13 cellular contexts compared by ENCODE assay signal in the genomic region with DNA sequence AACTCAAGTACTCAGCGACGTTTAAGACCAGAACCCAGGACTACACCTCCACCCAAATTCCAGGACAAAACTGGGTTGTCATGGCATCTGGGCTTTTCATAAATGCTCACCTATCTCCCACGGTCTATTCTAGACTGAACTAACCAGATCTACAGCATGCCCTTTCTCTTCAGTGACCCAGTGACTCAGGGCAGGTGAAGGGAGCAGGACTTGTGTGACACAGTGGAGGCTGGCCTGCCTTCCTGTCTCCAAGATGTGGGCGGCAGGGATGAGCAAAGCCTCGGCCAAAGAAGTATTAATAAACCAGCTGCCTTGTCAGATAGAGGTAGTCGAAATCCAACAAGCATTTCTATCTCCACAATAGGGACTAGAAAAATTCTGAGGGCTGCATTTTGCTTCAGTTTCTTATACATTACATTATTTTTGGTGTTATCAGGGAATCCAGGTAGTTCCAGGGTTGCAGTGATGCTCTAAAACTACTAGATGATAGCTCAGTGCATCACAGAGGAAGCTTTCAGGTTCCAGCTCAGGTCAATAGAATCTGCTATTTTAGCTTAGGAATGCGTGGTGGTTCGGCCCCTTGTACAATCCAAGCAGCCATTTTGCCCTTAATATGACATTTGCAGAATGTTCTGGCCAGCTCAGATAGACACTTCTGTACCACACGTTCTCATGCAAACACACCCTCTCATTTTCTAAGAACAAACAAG. TPM values are rescaled to one million over a fixed set of nuclear protein-coding genes. Genes with fewer than 3 reads are reported as not detected.
DNase-seq lines count a peak whose midpoint lies in the region; ATAC-seq, FAIRE-seq and TF ChIP-seq lines count a peak whose summit lies in the region.
"Had no signal": no experiment of that assay in that cellular context is flagged by ENCODE, and none has a peak within 500 bp of the region (broad histone marks: within the 10 kb centered on the region; RNA-seq: fewer than 3 reads in every experiment).

No MANE protein-coding gene starts in this region.

- RAD21 ChIA-PET in GM12878 (lab: Charles Lee; ENCODE audit: unreplicated experiment), result interaction anchor here (1.1 to 9.8 kb wide), 5 partner anchors 12 to 383 kb away, joined by 3 to 171 read pairs (median 4); no protein-coding TSS in a partner anchor

- H3K27ac Mint-ChIP-seq in CD4-positive, CD25-positive, alpha-beta regulatory T cell, result peak overlapping the region; percentile 28 to 78 (median 62)
- H3K27ac Mint-ChIP-seq in mesothelial cell of epicardium, result peak overlapping the region; percentile 84

- FAIRE-seq in GM12878 (lab: Jason Lieb, UNC), result no peak
- FAIRE-seq in pancreas (lab: Jason Lieb, UNC), result no peak
- FAIRE-seq in GM19239 (lab: Jason Lieb, UNC), result no peak

- H3K4me2 ChIP-seq in IMR-90 (ENCODE audit: low read depth, low read length) (peak overlapping the region; percentile 30), GM12878 (ENCODE audit: control insufficient read depth, insufficient read depth) (peak overlapping the region; percentile 93)

- peak overlapping the region; percentile 76 for H3K14ac ChIP-seq in IMR-90 (replicated peaks; ENCODE audit: low read depth, low read length)

- intact Hi-C loops in IMR-90 (cut with micrococcal nuclease), result loop anchor here (1.0 to 10.0 kb wide), 5 partner anchors 88 to 928 kb away; no protein-coding TSS in a partner anchor
- intact Hi-C loops in GM12878 (cut with micrococcal nuclease; ENCODE audit: unreplicated experiment), result loop anchor here (5.0 to 10.0 kb wide), 2 partner anchors 33 to 376 kb away; a partner anchor contains a TSS
- intact Hi-C loops in pancreas (cut with DNase I), result no loop called here
- intact Hi-C loops in aorta (cut with DNase I), result loop anchor here in 1 of 2 donors (10.0 kb wide), 3 partner anchors 216 to 1186 kb away; a partner anchor contains a TSS

- peak overlapping the region; percentile 45; the same call in 1 of the 2 replicates for H3K56ac ChIP-seq in IMR-90 (ENCODE audit: extremely low read depth, insufficient read depth, low read length)

- peak overlapping the region; percentile 93 for H3K4ac ChIP-seq in IMR-90 (ENCODE audit: low read depth, low read length)

- TF ChIP-seq CTCF in IMR-90 (conservative IDR thresholded peaks at IDR 0.05; ENCODE audit: low read depth, low read length), result no peak
- TF ChIP-seq CTCF in GM12878 (IDR thresholded peaks at IDR 0.05 in 2 of 3, conservative IDR thresholded peaks at IDR 0.05 in 1 of 3; ENCODE audit: control insufficient read depth in 2 of 3, extremely low read depth in 1 of 3, insufficient read depth in 1 of 3, low read depth in 3 of 3, low read length in 3 of 3), result no peak
- TF ChIP-seq CTCF in mesothelial cell of epicardium (IDR thresholded peaks at IDR 0.05; ENCODE audit: unreplicated experiment), result no peak
- TF ChIP-seq CTCF in pancreas (IDR thresholded peaks at IDR 0.05), result no peak

- H3K9ac ChIP-seq in IMR-90 (ENCODE audit: low read depth, low read length), result peak overlapping the region; percentile 37; the same call in 1 of the 2 replicates
- H3K9ac ChIP-seq in GM12878 (ENCODE audit: control insufficient read depth, insufficient read depth, low read length), result no peak overlapping the region

- peak overlapping the region; percentile 2 for H2AK9ac ChIP-seq in IMR-90 (replicated peaks; ENCODE audit: low read depth, low read length, poor library complexity)

- H2BK15ac ChIP-seq in IMR-90 (ENCODE audit: low read depth, low read length), result peak overlapping the region; percentile 92; the same call in 2 of the 3 replicates

- H3K4me1 ChIP-seq in CD4-positive, CD25-positive, alpha-beta regulatory T cell (ENCODE audit: control insufficient read depth, insufficient read depth, low read length, poor library complexity, severe bottlenecking), result peaks cover 51% of the 10 kb centered on the region
- H3K4me1 ChIP-seq in IMR-90 (ENCODE audit: control insufficient read depth, insufficient read depth, low read length) (peaks cover 21% of the 10 kb centered on the region), GM12878 (ENCODE audit: control insufficient read depth, insufficient read depth, low read length) (no peaks in the 10 kb centered on the region), pancreas (peaks cover 0 to 24% (median 23%) of the 10 kb centered on the region in 3 donors), aorta (ENCODE audit: control insufficient read depth in 1 of 2, insufficient read depth in 2 of 2, low read length in 2 of 2) (peaks cover 0 to 13% of the 10 kb centered on the region in 2 donors)

- TF ChIP-seq EP300 in GM12878 (IDR thresholded peaks at IDR 0.05; ENCODE audit: borderline replicate concordance in 1 of 2, control insufficient read depth in 1 of 2, low read depth in 2 of 2, low read length in 2 of 2), result no peak

- H2BK5ac ChIP-seq in IMR-90 (ENCODE audit: low read depth, low read length, poor library complexity, severe bottlenecking), result peak overlapping the region; percentile 86

- peaks cover 3% of the 10 kb centered on the region for H3K36me3 Mint-ChIP-seq in CD4-positive, CD25-positive, alpha-beta regulatory T cell
- peaks cover 4% of the 10 kb centered on the region for H3K36me3 Mint-ChIP-seq in mesothelial cell of epicardium

- SMC1A ChIA-PET in GM12878 (lab: Charles Lee; ENCODE audit: uncharacterized antibody, unreplicated experiment), result interaction anchor here (0.8 to 3.5 kb wide), 13 partner anchors 11 to 103 kb away, joined by 3 to 19 read pairs (median 4); no protein-coding TSS in a partner anchor

- in situ Hi-C loops in IMR-90 (cut with MboI; ENCODE audit: low sequenced_read_pairs), result loop anchor here (25.0 kb wide), 1 partner anchor 732 kb away; a partner anchor contains a TSS
- in situ Hi-C loops in GM12878 (cut with MboI), result loop anchor here (5.0 kb wide), 1 partner anchor 88 kb away; no protein-coding TSS in a partner anchor

- H3K9me3 ChIP-seq in CD4-positive, CD25-positive, alpha-beta regulatory T cell (ENCODE audit: control insufficient read depth in 2 of 2, low read length in 2 of 2), result no peaks in the 10 kb centered on the region
- H3K9me3 ChIP-seq in IMR-90 (ENCODE audit: control insufficient read depth, insufficient read depth, low read length) (no peaks in the 10 kb centered on the region), GM12878 (replicated peaks; ENCODE audit: control insufficient read depth, insufficient read depth, low read length) (no peaks in the 10 kb centered on the region), pancreas (no peaks in the 10 kb centered on the region), aorta (ENCODE audit: control insufficient read depth, low read length) (no peaks in the 10 kb centered on the region)

- BruUV-seq in IMR-90 (replicated peaks; lab: Mats Ljungman, UMichigan) (no TSS peak), GM12878 (replicated peaks; lab: Mats Ljungman, UMichigan) (no TSS peak)

- H3K9me1 ChIP-seq in IMR-90 (ENCODE audit: insufficient read depth, low read length), result peaks cover 17% of the 10 kb centered on the region

- H3K36me3 ChIP-seq in CD4-positive, CD25-positive, alpha-beta regulatory T cell (ENCODE audit: control insufficient read depth, insufficient read depth, low read length), result peaks cover 2% of the 10 kb centered on the region
- H3K36me3 ChIP-seq in IMR-90 (ENCODE audit: control insufficient read depth, insufficient read depth, low read length) (no peaks in the 10 kb centered on the region), GM12878 (ENCODE audit: control insufficient read depth in 2 of 2, insufficient read depth in 2 of 2, low read length in 1 of 2) (no peaks in the 10 kb centered on the region; a peak in 1 of 4 replicates), pancreas (no peaks in the 10 kb centered on the region), aorta (ENCODE audit: control insufficient read depth in 1 of 2, insufficient read depth in 2 of 2, low read length in 1 of 2) (no peaks in the 10 kb centered on the region)

- POLR2A ChIA-PET in IMR-90 (lab: Charles Lee; ENCODE audit: unreplicated experiment), result interaction anchor here (1.3 kb wide), 1 partner anchor 8 kb away, joined by 3 read pairs; no protein-coding TSS in a partner anchor
- POLR2A ChIA-PET in GM12878 (lab: Charles Lee), result interaction anchor here (1.1 to 1.3 kb wide), 2 partner anchors 14 to 88 kb away, joined by 3 to 7 read pairs; a partner anchor contains a TSS

- TF ChIP-seq RAD21 in IMR-90 (IDR thresholded peaks at IDR 0.05; ENCODE audit: low read length) (no peak), GM12878 (IDR thresholded peaks at IDR 0.05; ENCODE audit: insufficient read depth, low read depth, low read length) (no peak)

- H3K79me1 ChIP-seq in IMR-90 (ENCODE audit: low read depth in 1 of 2, low read length in 2 of 2), result peaks cover 22 to 59% of the 10 kb centered on the region in 2 experiments

- H3K27ac ChIP-seq in CD4-positive, CD25-positive, alpha-beta regulatory T cell (ENCODE audit: insufficient read depth, low read length, poor library complexity, severe bottlenecking), result no peak overlapping the region
- peak overlapping the region; percentile 90 for H3K27ac ChIP-seq in IMR-90 (ENCODE audit: insufficient read depth, low read length)
- H3K27ac ChIP-seq in GM12878 (ENCODE audit: control insufficient read depth, insufficient read depth), result no peak overlapping the region
- H3K27ac ChIP-seq in pancreas, result no peak overlapping the region
- peak overlapping the region in 1 of 2 donors; percentile 72 for H3K27ac ChIP-seq in aorta (ENCODE audit: low read depth in 1 of 2, low read length in 2 of 2)

- dilution Hi-C loops in IMR-90 (cut with HindIII; ENCODE audit: low sequenced_read_pairs, unreplicated experiment), result no loop called here

- peak overlapping the region; percentile 14 for H3K23ac ChIP-seq in IMR-90 (ENCODE audit: low read depth, low read length)

- no peaks in the 10 kb centered on the region for H3K27me3 ChIP-seq in CD4-positive, CD25-positive, alpha-beta regulatory T cell (ENCODE audit: control insufficient read depth, insufficient read depth, low read length)
- no peaks in the 10 kb centered on the region for H3K27me3 ChIP-seq in IMR-90 (ENCODE audit: control insufficient read depth, insufficient read depth, low read length)
- H3K27me3 ChIP-seq in GM12878 (replicated peaks in 1 of 2; ENCODE audit: control insufficient read depth in 2 of 2, insufficient read depth in 2 of 2, low read length in 1 of 2), result no peaks in the 10 kb centered on the region
- H3K27me3 ChIP-seq in pancreas, result no peaks in the 10 kb centered on the region
- no peaks in the 10 kb centered on the region for H3K27me3 ChIP-seq in aorta (ENCODE audit: control insufficient read depth in 1 of 2, insufficient read depth in 2 of 2, low read length in 1 of 2)

- WGBS in IMR-90 (ENCODE audit: extremely low coverage in 2 of 2, insufficient read length in 1 of 2), 2 experiments, result no CpG with 5 or more reads among the region's 9 CpGs
- 73% methylated on average over 9 of the region's 9 CpGs for WGBS in GM12878 (ENCODE audit: insufficient coverage, insufficient replicate concordance, low lambda C conversion rate, missing lambda C conversion rate)
- WGBS in pancreas, 2 donors, result 62 to 65% methylated on average over 9 of the region's 9 CpGs
- WGBS in aorta, 2 donors, result 51 to 57% methylated on average over 9 of the region's 9 CpGs

- H2BK120ac ChIP-seq in IMR-90 (ENCODE audit: low read depth, low read length), result peak overlapping the region; percentile 92

- ATAC-seq in CD4-positive, CD25-positive, alpha-beta regulatory T cell (ENCODE audit: low read depth in 2 of 2), result no peak
- no peak for ATAC-seq in IMR-90 (ENCODE audit: low read depth)
- no peak for ATAC-seq in GM12878
- no peak for ATAC-seq in pancreas
- ATAC-seq in aorta (ENCODE audit: low FRiP score), result no peak

- peaks cover 32 to 71% (median 56%) of the 10 kb centered on the region in 4 donors for H3K4me1 Mint-ChIP-seq in CD4-positive, CD25-positive, alpha-beta regulatory T cell
- H3K4me1 Mint-ChIP-seq in mesothelial cell of epicardium, result peaks cover 40% of the 10 kb centered on the region

- H4K20me1 ChIP-seq in IMR-90 (ENCODE audit: insufficient read depth, low read length), result peaks cover 11% of the 10 kb centered on the region; the same call in 1 of the 2 replicates
- no peaks in the 10 kb centered on the region for H4K20me1 ChIP-seq in GM12878 (ENCODE audit: control insufficient read depth, insufficient read depth)

- H3K79me2 ChIP-seq in GM12878 (ENCODE audit: control insufficient read depth, insufficient read depth, low read length), result peaks cover 45% of the 10 kb centered on the region

- peaks cover 0 to 3% (median 0%) of the 10 kb centered on the region in 7 donors for H3K9me3 Mint-ChIP-seq in CD4-positive, CD25-positive, alpha-beta regulatory T cell
- no peaks in the 10 kb centered on the region for H3K9me3 Mint-ChIP-seq in mesothelial cell of epicardium

- CTCF ChIA-PET in IMR-90 (lab: Yijun Ruan, JAX), result interaction anchor here (0.7 to 1.3 kb wide), 2 partner anchors 18 to 88 kb away, joined by 3 to 4 read pairs; no protein-coding TSS in a partner anchor
- CTCF ChIA-PET in GM12878 (lab: Yijun Ruan, JAX), result interaction anchor here (0.7 to 12.1 kb wide), 9 partner anchors 11 to 104 kb away, joined by 3 to 118 read pairs (median 5); no protein-coding TSS in a partner anchor

- peak overlapping the region; percentile 89 for H4K91ac ChIP-seq in IMR-90 (ENCODE audit: insufficient read depth, low read depth, low read length)

- peak overlapping the region; percentile 87 for H4K5ac ChIP-seq in IMR-90 (ENCODE audit: low read depth, low read length)

- no peak for DNase-seq in CD4-positive, CD25-positive, alpha-beta regulatory T cell
- DNase-seq in IMR-90 (no peak), GM12878 (ENCODE audit: low read depth, low spot score) (no peak), mesothelial cell of epicardium (ENCODE audit: low spot score in 2 of 2, unreplicated experiment in 2 of 2) (no peak), mucosa of gallbladder (ENCODE audit: low spot score) (no peak), pancreas (no peak), aorta (no peak), GM19239 (ENCODE audit: insufficient read length, low spot score) (no peak)
- DNase-seq: effector CD4-positive, alpha-beta T cell; hippocampal formation; NCI-H1694 treated with DMSO at 0.1 percent for 48 hours; stimulated activated naive CD4-positive, alpha-beta T cell; T1000 had no signal

- H2AFZ ChIP-seq in IMR-90 (replicated peaks; ENCODE audit: low read length, poor library complexity) (no peak overlapping the region), GM12878 (ENCODE audit: control insufficient read depth, low read depth, low read length) (no peak overlapping the region)

- peak overlapping the region in 3 of 4 donors; percentile 12 to 38 (median 24) for H3K4me3 Mint-ChIP-seq in CD4-positive, CD25-positive, alpha-beta regulatory T cell
- H3K4me3 Mint-ChIP-seq in mesothelial cell of epicardium, result no peak overlapping the region

- no peak overlapping the region for H3K4me3 ChIP-seq in CD4-positive, CD25-positive, alpha-beta regulatory T cell (ENCODE audit: low read depth, low read length)
- H3K4me3 ChIP-seq in IMR-90 (ENCODE audit: insufficient read depth, low read depth, low read length) (no peak overlapping the region), GM12878 (0 out of 2 replicates have a peak overlapping the region, but pooled peaks have one; percentile 93), pancreas (no peak overlapping the region), aorta (ENCODE audit: low read length in 2 of 2) (no peak overlapping the region)

- H2BK20ac ChIP-seq in IMR-90 (ENCODE audit: low read depth, low read length), result peak overlapping the region; percentile 87

- TF ChIP-seq POLR2A in IMR-90 (IDR thresholded peaks at IDR 0.05; ENCODE audit: low read depth, low read length) (no peak), GM12878 (IDR thresholded peaks at IDR 0.05; ENCODE audit: low read depth, low read length) (no peak)

- H4K8ac ChIP-seq in IMR-90 (ENCODE audit: low read depth in 2 of 2, low read length in 2 of 2), result peak overlapping the region; percentile 16 to 81; a peak in 3 of 4 replicates

- H3K27me3 Mint-ChIP-seq in CD4-positive, CD25-positive, alpha-beta regulatory T cell, result no peaks in the 10 kb centered on the region
- no peaks in the 10 kb centered on the region for H3K27me3 Mint-ChIP-seq in mesothelial cell of epicardium (ENCODE audit: low read depth)

- peak overlapping the region; percentile 96 for H2AK5ac ChIP-seq in IMR-90 (ENCODE audit: low read depth, low read length)

- H3K18ac ChIP-seq in IMR-90 (ENCODE audit: low read depth, low read length), result peak overlapping the region; percentile 91

RNA-seq across cellular contexts. Expression of a gene that starts 4.2 kb away (rescaled TPM):
- total RNA-seq in CD4-positive, CD25-positive, alpha-beta regulatory T cell, result 18.1 TPM
- polyA plus RNA-seq in CD4-positive, CD25-positive, alpha-beta regulatory T cell, result 10 to 100 TPM; 54.2 to 71.9 (median 56.6) TPM
- total RNA-seq in IMR-90 (2012; rRNA removed) (32.4 and 59.2 TPM in 2 replicates), GM12878 (2014; rRNA removed) (60.4 and 66.9 TPM in 2 replicates), GM12878 (2014; rRNA removed; fragmentation: Illumina TruSeq; extraction: Trizol) (57.9 and 58.5 TPM in 2 replicates), GM12878 (2021) (48.2 and 53.8 TPM in 2 replicates), mesothelial cell of epicardium (35.6 to 38.5 TPM (median 38.4 TPM) in 3 replicates), mucosa of gallbladder (38.6 TPM), pancreas (10 to 100 TPM in 4 of 6 donors, 1 to 10 TPM in 2; 8.8 to 16.6 (median 12.8) TPM), aorta (10 to 100 TPM; 20.1 to 22.4 TPM)
- polyA plus RNA-seq in IMR-90 (2012; rRNA removed) (31.7 and 40.4 TPM in 2 replicates), GM12878 (2011; rRNA removed) (60.9 and 71.4 TPM in 2 replicates), GM12878 (2014; fragmentation: Illumina TruSeq; extraction: Trizol) (71.2 and 82.5 TPM in 2 replicates), GM12878 (2014; fragmentation: Nextera tagmentation; extraction: Ambion mirVana) (10 to 100 TPM; 13.7 to 28.8 TPM), GM12878 (2014; rRNA removed) (53.0 and 56.8 TPM in 2 replicates), GM12878 (2016; fragmentation: Nextera tagmentation; extraction: Ambion mirVana) (100 to 1,000 TPM in 1 of 2 experiments, 10 to 100 TPM in 1; 12.8 to 139 TPM), pancreas (10 to 100 TPM; 15.1 to 22.9 TPM), aorta (10 to 100 TPM; 41.9 to 54.2 TPM)
- polyA plus RNA-seq in IMR-90 (2012; cell fraction: cytosol; rRNA removed), result 13.3 and 15.9 TPM in 2 replicates
- polyA plus RNA-seq in IMR-90 (2012; cell fraction: nucleus; rRNA removed; ENCODE audit: low replicate concordance), result 5.0 and 14.4 TPM in 2 replicates
- total RNA-seq in GM12878 (2013; cell fraction: nucleolus; rRNA removed), result 4.1 and 4.4 TPM in 2 replicates
- 38.1 TPM for polyA plus RNA-seq in GM12878 (2011; ENCODE audit: low read depth)
- 23.4 and 28.6 TPM in 2 replicates for polyA plus RNA-seq in GM12878 (2011; cell fraction: cytosol; rRNA removed)
- polyA plus RNA-seq in GM12878 (2011; cell fraction: nucleus; rRNA removed), result 11.2 and 13.0 TPM in 2 replicates
- 30.1 and 36.5 TPM in 2 replicates for polyA plus RNA-seq in GM12878 (2012)
- 13.3 and 15.7 TPM in 2 replicates for polyA minus RNA-seq in GM12878 (2011; rRNA and poly(A)+ RNA removed)
- polyA minus RNA-seq in GM12878 (2011; cell fraction: cytosol; rRNA and poly(A)+ RNA removed), result 8.0 and 9.5 TPM in 2 replicates
- polyA minus RNA-seq in GM12878 (2011; cell fraction: nucleus; rRNA and poly(A)+ RNA removed), result 3.6 and 7.3 TPM in 2 replicates

RNA-seq across cellular contexts. Expression of a gene that starts 14.2 kb away (rescaled TPM):
- 71.7 TPM for total RNA-seq in CD4-positive, CD25-positive, alpha-beta regulatory T cell
- polyA plus RNA-seq in CD4-positive, CD25-positive, alpha-beta regulatory T cell, result 1 to 10 TPM; 2.7 to 6.5 (median 4.1) TPM
- total RNA-seq in IMR-90 (2012; rRNA removed) (5.0 TPM in 2 replicates), GM12878 (2014; rRNA removed) (18.5 and 20.0 TPM in 2 replicates), GM12878 (2014; rRNA removed; fragmentation: Illumina TruSeq; extraction: Trizol) (16.2 and 16.7 TPM in 2 replicates), GM12878 (2021) (40.0 and 44.1 TPM in 2 replicates), mesothelial cell of epicardium (1.5 to 1.9 TPM (median 1.6 TPM) in 3 replicates), mucosa of gallbladder (9.5 TPM), pancreas (1 to 10 TPM in 5 of 6 donors, under 1 TPM in 1; 0.98 to 4.5 (median 2.5) TPM), aorta (10 to 100 TPM; 39.1 to 61.5 TPM)
- polyA plus RNA-seq in IMR-90 (2012; rRNA removed) (2.9 and 3.1 TPM in 2 replicates), GM12878 (2011; rRNA removed) (9.2 and 13.7 TPM in 2 replicates), GM12878 (2014; fragmentation: Illumina TruSeq; extraction: Trizol) (11.4 and 12.9 TPM in 2 replicates), GM12878 (2014; fragmentation: Nextera tagmentation; extraction: Ambion mirVana) (1 to 10 TPM; 1.4 TPM), GM12878 (2014; rRNA removed) (16.3 and 17.2 TPM in 2 replicates), GM12878 (2016; fragmentation: Nextera tagmentation; extraction: Ambion mirVana) (10 to 100 TPM; 11.6 to 13.0 TPM), pancreas (1 to 10 TPM in 1 of 2 donors, under 1 TPM in 1; 0.54 to 1.5 TPM), aorta (1 to 10 TPM; 3.0 to 6.9 TPM)
- 1.9 and 2.6 TPM in 2 replicates for polyA plus RNA-seq in IMR-90 (2012; cell fraction: cytosol; rRNA removed)
- 6.1 and 7.9 TPM in 2 replicates for polyA plus RNA-seq in IMR-90 (2012; cell fraction: nucleus; rRNA removed; ENCODE audit: low replicate concordance)
- total RNA-seq in GM12878 (2013; cell fraction: nucleolus; rRNA removed), result 85.2 and 87.1 TPM in 2 replicates
- polyA plus RNA-seq in GM12878 (2011; ENCODE audit: low read depth), result 3.2 TPM
- 8.8 and 9.1 TPM in 2 replicates for polyA plus RNA-seq in GM12878 (2011; cell fraction: cytosol; rRNA removed)
- polyA plus RNA-seq in GM12878 (2011; cell fraction: nucleus; rRNA removed), result 35.2 and 47.8 TPM in 2 replicates
- 5.3 and 5.8 TPM in 2 replicates for polyA plus RNA-seq in GM12878 (2012)
- polyA minus RNA-seq in GM12878 (2011; rRNA and poly(A)+ RNA removed), result 23.6 and 27.6 TPM in 2 replicates
- 11.1 and 11.3 TPM in 2 replicates for polyA minus RNA-seq in GM12878 (2011; cell fraction: cytosol; rRNA and poly(A)+ RNA removed)
- 21.9 and 38.7 TPM in 2 replicates for polyA minus RNA-seq in GM12878 (2011; cell fraction: nucleus; rRNA and poly(A)+ RNA removed)

Comparison
In these comparisons a context has a peak if more than half of its experiments do, and no peak if none do; other contexts are left out.
1. intact Hi-C loops: an anchor here in IMR-90 (1.0 to 10.0 kb wide) and GM12878 (5.0 to 10.0 kb wide); none called in pancreas.